In the genomic region with DNA sequence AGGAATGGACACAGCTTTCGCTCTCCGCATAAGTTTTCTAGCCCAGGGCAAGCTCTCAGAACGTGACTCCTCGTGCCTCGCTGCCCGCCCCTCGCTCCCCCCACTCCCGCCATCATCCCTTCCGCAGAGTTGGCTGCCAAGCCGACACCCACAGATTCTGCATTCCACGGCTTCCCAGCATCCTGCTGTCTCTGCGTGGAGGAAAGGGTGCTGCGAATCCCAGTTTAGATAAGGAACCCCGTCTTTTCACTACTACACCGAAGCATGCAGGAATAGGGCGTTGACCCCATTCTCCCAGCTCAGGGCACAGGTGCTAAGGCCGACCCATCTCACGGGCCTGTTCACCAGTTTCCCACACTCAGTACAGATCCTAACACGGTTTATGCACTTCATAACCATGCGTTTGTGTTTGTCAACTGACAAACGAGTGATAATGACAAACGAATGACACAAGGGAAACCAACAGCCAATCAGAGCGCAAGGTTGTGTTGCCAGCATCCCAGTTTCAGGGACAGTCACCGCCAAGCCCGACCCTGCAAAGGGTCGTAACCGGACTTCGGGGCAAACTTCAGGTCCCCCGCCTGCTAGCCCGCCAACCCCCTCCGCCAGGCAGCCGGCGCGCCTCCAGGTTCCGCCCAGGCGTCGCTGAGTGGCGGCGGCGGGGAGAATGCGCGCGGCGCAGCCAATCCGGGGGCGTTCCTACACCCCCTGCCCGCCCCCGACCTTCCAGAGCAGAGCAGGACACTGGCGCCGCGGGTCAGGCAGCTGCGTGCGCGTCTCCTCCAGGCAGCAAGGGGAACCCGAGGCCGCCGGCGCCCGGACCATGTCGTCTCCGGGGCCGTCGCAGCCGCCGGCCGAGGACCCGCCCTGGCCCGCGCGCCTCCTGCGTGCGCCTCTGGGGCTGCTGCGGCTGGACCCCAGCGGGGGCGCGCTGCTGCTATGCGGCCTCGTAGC, we compare ENCODE assay signal across 8 cellular contexts. TPM values are rescaled to one million over a fixed set of nuclear protein-coding genes. Genes with fewer than 3 reads are reported as not detected.
DNase-seq lines count a peak whose midpoint lies in the region; ATAC-seq, FAIRE-seq and TF ChIP-seq lines count a peak whose summit lies in the region.

A gene (plus strand): TSS at position 729 of the 954 bp plus-strand sequence. CDS start 95 bp downstream, at position 824.

- H3K4me3 Mint-ChIP-seq in activated T-helper 17 cell treated with anti-CD3 and anti-CD28 coated beads, Interleukin-2, amount 50 U/mL, for 72 hours: peak within 1 kb of the TSS; percentile 88
- H3K4me3 Mint-ChIP-seq in nephron: peak within 1 kb of the TSS; percentile 85 to 94 (median 92)

- H3K4me1 Mint-ChIP-seq in activated T-helper 17 cell treated with anti-CD3 and anti-CD28 coated beads, Interleukin-2, amount 50 U/mL, for 72 hours: peaks cover 13% of the 10 kb centered on the region
- peaks cover 15% of the 10 kb centered on the region for H3K4me1 Mint-ChIP-seq in nephron

- no peaks in the 10 kb centered on the region for H3K9me3 Mint-ChIP-seq in activated T-helper 17 cell treated with anti-CD3 and anti-CD28 coated beads, Interleukin-2, amount 50 U/mL, for 72 hours
- H3K9me3 Mint-ChIP-seq in nephron: no peaks in the 10 kb centered on the region

- FAIRE-seq in D721Med (lab: Jason Lieb, UNC): no peak
- FAIRE-seq in RCC 7860 (lab: Jason Lieb, UNC): no peak

- ATAC-seq in GM21367 (IDR thresholded peaks at IDR 0.05; ENCODE audit: unreplicated experiment): peak; percentile 97
- ATAC-seq in activated T-helper 17 cell treated with anti-CD3 and anti-CD28 coated beads, Interleukin-2, amount 50 U/mL, for 72 hours (replicated peaks): peak; percentile 89
- peak; percentile 93 for ATAC-seq in stimulated activated naive CD8-positive, alpha-beta T cell treated with anti-CD3 and anti-CD28 coated beads, Interleukin-15, Interleukin-2, amounts not matched to agents 100 U/mL and 50 U/mL, for 24 hours

- peak; percentile 76 for DNase-seq in D721Med (ENCODE audit: insufficient read length, low spot score)
- peak; percentile 79 for DNase-seq in HT1080 (ENCODE audit: low read depth)
- peak; percentile 44 for DNase-seq in RCC 7860 (ENCODE audit: low spot score)
- DNase-seq in fibroblast of peridontal ligament (ENCODE audit: extremely low read depth): peak; percentile 58
- DNase-seq in stimulated activated naive CD8-positive, alpha-beta T cell treated with anti-CD3 and anti-CD28 coated beads, Interleukin-15, Interleukin-2, amounts not matched to agents 100 U/mL and 50 U/mL, for 24 hours: peak; percentile 80

- H3K27me3 Mint-ChIP-seq in activated T-helper 17 cell treated with anti-CD3 and anti-CD28 coated beads, Interleukin-2, amount 50 U/mL, for 72 hours: no peaks in the 10 kb centered on the region
- peaks cover 9% of the 10 kb centered on the region for H3K27me3 Mint-ChIP-seq in nephron (ENCODE audit: low read depth)

- H3K36me3 Mint-ChIP-seq in activated T-helper 17 cell treated with anti-CD3 and anti-CD28 coated beads, Interleukin-2, amount 50 U/mL, for 72 hours (ENCODE audit: low read depth): peaks cover 5% of the 10 kb centered on the region
- peaks cover 5% of the 10 kb centered on the region for H3K36me3 Mint-ChIP-seq in nephron (ENCODE audit: low read depth)

- TF ChIP-seq CTCF in D721Med (IDR thresholded peaks at IDR 0.05; ENCODE audit: insufficient read depth, missing control alignments) (no peak), nephron (IDR thresholded peaks at IDR 0.05; ENCODE audit: unreplicated experiment in 3 of 3) (no peak)

- H3K27ac Mint-ChIP-seq in activated T-helper 17 cell treated with anti-CD3 and anti-CD28 coated beads, Interleukin-2, amount 50 U/mL, for 72 hours: peak within 1 kb of the TSS; percentile 55
- peak within 1 kb of the TSS; percentile 9 to 76 (median 58) for H3K27ac Mint-ChIP-seq in nephron

RNA-seq across cellular contexts. Expression of the gene that starts here (rescaled TPM):
- 6.4 TPM in 2 replicates for total RNA-seq in HT1080 (2014; rRNA removed; shearing (Covaris generic))
- polyA plus RNA-seq in HT1080 (2015; cell fraction: cytosol; rRNA removed): 3.2 and 4.0 TPM in 2 replicates
- 2.9 and 3.0 TPM in 2 replicates for polyA plus RNA-seq in HT1080 (2015; cell fraction: nucleus; rRNA removed)
- total RNA-seq in activated T-helper 17 cell treated with anti-CD3 and anti-CD28 coated beads, Interleukin-2, amount 50 U/mL, for 72 hours: 1 to 10 TPM in 1 of 2 donors, under 1 TPM in 1; 0.90 to 1.3 TPM

Comparison
In these comparisons a context has a peak if more than half of its experiments do, and no peak if none do; other contexts are left out.
1. Peak in every context shown above with its lines: DNase-seq and ATAC-seq.